In the genomic region with DNA sequence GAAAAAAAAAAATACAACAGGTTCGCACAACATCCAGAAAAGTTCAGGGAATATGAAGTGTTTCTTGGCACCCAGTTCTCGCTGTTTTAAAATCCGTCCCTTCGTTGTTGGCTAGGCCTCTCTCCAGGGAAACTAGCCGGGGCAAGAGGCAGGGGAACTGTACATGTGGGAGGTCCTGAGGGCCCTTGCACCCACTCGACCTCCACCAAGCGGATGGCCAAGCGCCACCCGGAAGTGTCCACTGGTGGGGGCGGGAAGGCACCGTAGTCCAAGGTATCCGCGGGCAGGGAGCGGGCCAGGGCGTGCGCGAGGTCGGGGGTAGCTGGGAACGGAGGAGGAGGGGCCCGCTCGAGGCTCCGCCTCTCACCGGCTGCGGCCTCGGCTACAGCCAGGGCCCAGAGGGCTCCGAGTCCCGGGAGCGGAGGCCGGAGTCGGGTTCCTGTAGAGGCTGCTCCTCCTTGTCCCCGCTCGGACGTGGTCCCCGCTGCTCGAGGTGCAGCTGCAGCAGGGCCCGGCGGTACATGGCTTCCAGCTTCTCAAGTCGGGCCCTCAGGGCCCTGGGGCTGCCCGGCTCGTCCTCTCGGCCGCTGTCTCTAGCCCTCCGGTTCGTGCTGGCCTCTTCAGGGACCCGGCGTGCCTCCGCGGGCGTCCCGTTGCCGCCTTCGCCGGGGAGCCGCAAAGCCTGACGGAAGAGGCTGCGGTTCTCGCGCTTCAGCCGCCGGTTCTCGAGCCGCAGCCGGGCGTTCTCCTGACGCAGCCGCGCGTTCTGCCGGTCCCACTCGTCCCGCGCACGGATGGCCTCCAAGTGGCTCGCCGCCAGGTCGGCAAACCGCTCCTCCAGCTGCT, we compare ENCODE assay signal across 8 cellular contexts. TPM values are rescaled to one million over a fixed set of nuclear protein-coding genes. Genes with fewer than 3 reads are reported as not detected.
DNase-seq lines count a peak whose midpoint lies in the region; ATAC-seq and TF ChIP-seq lines count a peak whose summit lies in the region.

No MANE protein-coding gene starts in this region.

- intact Hi-C loops in MCF 10A (cut with micrococcal nuclease): loop anchor here (5.0 to 10.0 kb wide), 2 partner anchors 40 to 1853 kb away; a partner anchor contains a TSS

- ATAC-seq in HG02678 (IDR thresholded peaks at IDR 0.05; ENCODE audit: unreplicated experiment): peak; percentile 40
- ATAC-seq in HG03521 (IDR thresholded peaks at IDR 0.05; ENCODE audit: unreplicated experiment): no peak

- H3K4me1 Mint-ChIP-seq in MCF 10A (ENCODE audit: insufficient read depth, unreplicated experiment): peaks cover 10% of the 10 kb centered on the region

- TF ChIP-seq CTCF in MCF 10A (IDR thresholded peaks at IDR 0.05; ENCODE audit: unreplicated experiment): no peak

- H3K4me3 Mint-ChIP-seq in MCF 10A (ENCODE audit: unreplicated experiment): peak overlapping the region; percentile 83

- H3K4me1 ChIP-seq in rectal smooth muscle tissue (ENCODE audit: control insufficient read depth, insufficient read depth, low read length): peaks cover 6% of the 10 kb centered on the region

- BruUV-seq in MCF 10A (replicated peaks; lab: Mats Ljungman, UMichigan): TSS peak; percentile 92

- H3K27ac Mint-ChIP-seq in MCF 10A (ENCODE audit: low read depth, unreplicated experiment): peak overlapping the region; percentile 93

- H3K4me3 ChIP-seq in rectal smooth muscle tissue (ENCODE audit: low read length): peak overlapping the region; percentile 89

- H3K36me3 ChIP-seq in rectal smooth muscle tissue (ENCODE audit: control insufficient read depth, insufficient read depth, low read length): no peaks in the 10 kb centered on the region

- H3K27ac ChIP-seq in rectal smooth muscle tissue (ENCODE audit: low read depth, low read length): peak overlapping the region; percentile 99

- POLR2A ChIA-PET in MCF 10A (lab: Yijun Ruan, JAX): interaction anchor here (0.9 to 1.5 kb wide), 8 partner anchors 10 to 554 kb away, joined by 4 to 5 read pairs (median 4); no protein-coding TSS in a partner anchor

- H3K36me3 Mint-ChIP-seq in MCF 10A (ENCODE audit: insufficient read depth, unreplicated experiment): no peaks in the 10 kb centered on the region

- H3K27me3 ChIP-seq in rectal smooth muscle tissue (ENCODE audit: control insufficient read depth, insufficient read depth, low read length): no peaks in the 10 kb centered on the region

- H3K27me3 Mint-ChIP-seq in MCF 10A (ENCODE audit: insufficient read depth, unreplicated experiment): no peaks in the 10 kb centered on the region

- CTCF ChIA-PET in MCF 10A (lab: Yijun Ruan, JAX): interaction anchor here (0.6 to 1.3 kb wide), 4 partner anchors 17 to 1026 kb away, joined by 3 to 6 read pairs (median 3); no protein-coding TSS in a partner anchor

- DNase-seq in GF-D8 (lab: John Stamatoyannopoulos, UW): peak; percentile 24
- peak; percentile 96 for DNase-seq in NCI-H69 (lab: John Stamatoyannopoulos, UW)
- DNase-seq in MCF 10A (ENCODE audit: unreplicated experiment): peak; percentile 86
- peak; percentile 16 to 96 (median 70) for DNase-seq in hypothalamus (lab: John Stamatoyannopoulos, UW)
- no peak for DNase-seq in stimulated activated naive CD4-positive, alpha-beta T cell treated with Interleukin-2 at 50 U/mL for 16 hours (lab: John Stamatoyannopoulos, UW)

- H3K9me3 Mint-ChIP-seq in MCF 10A (ENCODE audit: unreplicated experiment): no peaks in the 10 kb centered on the region

- peak overlapping the region; percentile 96 for H3K9ac ChIP-seq in rectal smooth muscle tissue (ENCODE audit: low read length)

RNA-seq across cellular contexts. Expression of a gene that starts 0.7 kb away (rescaled TPM):
- 10.3 and 12.4 TPM in 2 replicates for total RNA-seq in MCF 10A (2022)
